ENCODE assay signal across 13 cellular contexts in genomic region chr2:33521791-33522281, GRCh38. TPM values are rescaled to one million over a fixed set of nuclear protein-coding genes. Genes with fewer than 3 reads are reported as not detected.
DNase-seq lines count a peak whose midpoint lies in the region; ATAC-seq and TF ChIP-seq lines count a peak whose summit lies in the region.
"Had no signal": no experiment of that assay in that cellular context is flagged by ENCODE, and none has a peak within 500 bp of the region (broad histone marks: within the 10 kb centered on the region; RNA-seq: fewer than 3 reads in every experiment).

No MANE protein-coding gene starts in this region.

- H3K4me2 ChIP-seq in SK-N-SH = no peak overlapping the region; the same call in 1 of the 2 replicates

- H3K27me3 ChIP-seq in SK-N-SH (ENCODE audit: insufficient read depth) = no peaks in the 10 kb centered on the region

- no peaks in the 10 kb centered on the region; a peak in 1 of 4 replicates for H3K4me1 ChIP-seq in SK-N-SH (ENCODE audit: control insufficient read depth in 1 of 2, insufficient read depth in 2 of 2, low read depth in 1 of 2, low read length in 1 of 2)

- no peak for TF ChIP-seq EP300 in SK-N-SH (IDR thresholded peaks at IDR 0.05; ENCODE audit: borderline replicate concordance in 1 of 2, low read depth in 1 of 2, low read length in 1 of 2)

- TF ChIP-seq CTCF in SK-N-SH (IDR thresholded peaks at IDR 0.05) = no peak

- H3K36me3 ChIP-seq in SK-N-SH (replicated peaks in 1 of 2; ENCODE audit: control insufficient read depth in 1 of 2, insufficient read depth in 2 of 2, low read length in 1 of 2) = peaks cover 0 to 2% of the 10 kb centered on the region in 2 experiments

- 73% methylated on average over 1 of the region's 1 CpG for WGBS in SK-N-SH (ENCODE audit: low lambda C conversion rate)

- H2AFZ ChIP-seq in SK-N-SH (ENCODE audit: low read depth) = no peak overlapping the region

- DNase-seq in EH (ENCODE audit: low read depth) = peak; percentile 39
- DNase-seq in SK-N-SH = no peak
- DNase-seq in foreskin melanocyte = peak; percentile 63
- DNase-seq in pons (ENCODE audit: low spot score) = peak; percentile 74
- DNase-seq in activated naive CD4-positive, alpha-beta T cell treated with Interleukin-2 at 50 U/mL for 16 hours = no peak
- DNase-seq in activated CD4-positive, alpha-beta T cell treated with anti-CD3 and anti-CD28 coated beads for 4 hours = no peak
- DNase-seq in NCI-H2196 treated with DMSO at 0.1 percent for 48 hours (lab: John Stamatoyannopoulos, UW; ENCODE audit: unreplicated experiment) = no peak
- DNase-seq: activated CD8-positive, alpha-beta T cell treated with anti-CD3 and anti-CD28 coated beads for 36 hours; activated naive CD4-positive, alpha-beta T cell; cortex of kidney; OCI-M1; small intestine had no signal

- no peaks in the 10 kb centered on the region for H3K79me2 ChIP-seq in SK-N-SH (ENCODE audit: insufficient read depth)

- peak overlapping the region; percentile 39 to 48; a peak in 2 of 4 replicates for H3K27ac ChIP-seq in SK-N-SH (ENCODE audit: low read depth in 2 of 2, low read length in 1 of 2)

- H3F3A ChIP-seq in SK-N-SH (replicated peaks; ENCODE audit: insufficient read depth) = peaks cover 3% of the 10 kb centered on the region

- CTCF ChIA-PET in SK-N-SH (lab: Yijun Ruan, JAX) = interaction anchor here (0.9 to 1.4 kb wide), 4 partner anchors 21 to 59 kb away, joined by 3 to 5 read pairs (median 3); partner anchors contain the start of gene RASGRP3

- H3K9ac ChIP-seq in SK-N-SH = no peak overlapping the region

- ATAC-seq in GM18520 (IDR thresholded peaks at IDR 0.05; ENCODE audit: unreplicated experiment) = no peak
- ATAC-seq: activated CD8-positive, alpha-beta T cell treated with anti-CD3 and anti-CD28 coated beads for 36 hours had no signal

- no peaks in the 10 kb centered on the region for H3K9me2 ChIP-seq in SK-N-SH

- POLR2A ChIA-PET in SK-N-SH (lab: Yijun Ruan, JAX) = no interaction called here

- H3K4me3 ChIP-seq in SK-N-SH (ENCODE audit: low read depth in 2 of 2, low read length in 1 of 2) = no peak overlapping the region

- TF ChIP-seq RAD21 in SK-N-SH (IDR thresholded peaks at IDR 0.05; ENCODE audit: low read length) = no peak

- H3K9me3 ChIP-seq in SK-N-SH = no peaks in the 10 kb centered on the region

- no peaks in the 10 kb centered on the region for H4K20me1 ChIP-seq in SK-N-SH (ENCODE audit: insufficient read depth)

TF ChIP-seq in SK-N-SH, 30 proteins besides CTCF, POLR2A, EP300 and RAD21 (continues in another document):
- no peak for TF ChIP-seq FOXJ3 (CRISPR knock-in tag; IDR thresholded peaks at IDR 0.05)
- no peak for TF ChIP-seq MEF2A (IDR thresholded peaks at IDR 0.05; ENCODE audit: borderline replicate concordance, low read depth)
- TF ChIP-seq CHD2 (IDR thresholded peaks at IDR 0.05; ENCODE audit: low read length, partially characterized antibody) = no peak
- no peak for TF ChIP-seq IRF3 (IDR thresholded peaks at IDR 0.05; ENCODE audit: low read depth, low read length)
- TF ChIP-seq PBX3 (IDR thresholded peaks at IDR 0.05) = peak; percentile 52; the same call in 1 of the 2 replicates
- TF ChIP-seq RFX5 (IDR thresholded peaks at IDR 0.05; ENCODE audit: low read length) = no peak
- TF ChIP-seq POLR2AphosphoS5 (IDR thresholded peaks at IDR 0.05; ENCODE audit: low read depth, low read length) = no peak
- peak; percentile 70 for TF ChIP-seq NFIC (IDR thresholded peaks at IDR 0.05; ENCODE audit: borderline replicate concordance)
- TF ChIP-seq, protein P1, sequence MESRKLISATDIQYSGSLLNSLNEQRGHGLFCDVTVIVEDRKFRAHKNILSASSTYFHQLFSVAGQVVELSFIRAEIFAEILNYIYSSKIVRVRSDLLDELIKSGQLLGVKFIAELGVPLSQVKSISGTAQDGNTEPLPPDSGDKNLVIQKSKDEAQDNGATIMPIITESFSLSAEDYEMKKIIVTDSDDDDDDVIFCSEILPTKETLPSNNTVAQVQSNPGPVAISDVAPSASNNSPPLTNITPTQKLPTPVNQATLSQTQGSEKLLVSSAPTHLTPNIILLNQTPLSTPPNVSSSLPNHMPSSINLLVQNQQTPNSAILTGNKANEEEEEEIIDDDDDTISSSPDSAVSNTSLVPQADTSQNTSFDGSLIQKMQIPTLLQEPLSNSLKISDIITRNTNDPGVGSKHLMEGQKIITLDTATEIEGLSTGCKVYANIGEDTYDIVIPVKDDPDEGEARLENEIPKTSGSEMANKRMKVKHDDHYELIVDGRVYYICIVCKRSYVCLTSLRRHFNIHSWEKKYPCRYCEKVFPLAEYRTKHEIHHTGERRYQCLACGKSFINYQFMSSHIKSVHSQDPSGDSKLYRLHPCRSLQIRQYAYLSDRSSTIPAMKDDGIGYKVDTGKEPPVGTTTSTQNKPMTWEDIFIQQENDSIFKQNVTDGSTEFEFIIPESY (IDR thresholded peaks at IDR 0.05; ENCODE audit: borderline replicate concordance, low read depth) = no peak
- TF ChIP-seq TEAD4 (IDR thresholded peaks at IDR 0.05; ENCODE audit: borderline replicate concordance, insufficient read depth) = no peak
- no peak for TF ChIP-seq MAX (IDR thresholded peaks at IDR 0.05; ENCODE audit: low read depth)
- peak; percentile 24; the same call in 1 of the 2 replicates for TF ChIP-seq JUND (IDR thresholded peaks at IDR 0.05)
- TF ChIP-seq RCOR1 (IDR thresholded peaks at IDR 0.05; ENCODE audit: low read length) = no peak
- no peak for TF ChIP-seq NRF1 (IDR thresholded peaks at IDR 0.05; ENCODE audit: low read depth, low read length)
- no peak for TF ChIP-seq SIN3A (IDR thresholded peaks at IDR 0.05; ENCODE audit: borderline replicate concordance, low read depth, low read length)
- TF ChIP-seq GABPA (IDR thresholded peaks at IDR 0.05; ENCODE audit: low read depth) = no peak
- TF ChIP-seq TCF12 (IDR thresholded peaks at IDR 0.05) = peak; percentile 69
- TF ChIP-seq SMC3 (IDR thresholded peaks at IDR 0.05; ENCODE audit: low read depth, low read length) = no peak
- TF ChIP-seq YY1 (IDR thresholded peaks at IDR 0.05; ENCODE audit: low read depth) = no peak
- TF ChIP-seq, protein P2, sequence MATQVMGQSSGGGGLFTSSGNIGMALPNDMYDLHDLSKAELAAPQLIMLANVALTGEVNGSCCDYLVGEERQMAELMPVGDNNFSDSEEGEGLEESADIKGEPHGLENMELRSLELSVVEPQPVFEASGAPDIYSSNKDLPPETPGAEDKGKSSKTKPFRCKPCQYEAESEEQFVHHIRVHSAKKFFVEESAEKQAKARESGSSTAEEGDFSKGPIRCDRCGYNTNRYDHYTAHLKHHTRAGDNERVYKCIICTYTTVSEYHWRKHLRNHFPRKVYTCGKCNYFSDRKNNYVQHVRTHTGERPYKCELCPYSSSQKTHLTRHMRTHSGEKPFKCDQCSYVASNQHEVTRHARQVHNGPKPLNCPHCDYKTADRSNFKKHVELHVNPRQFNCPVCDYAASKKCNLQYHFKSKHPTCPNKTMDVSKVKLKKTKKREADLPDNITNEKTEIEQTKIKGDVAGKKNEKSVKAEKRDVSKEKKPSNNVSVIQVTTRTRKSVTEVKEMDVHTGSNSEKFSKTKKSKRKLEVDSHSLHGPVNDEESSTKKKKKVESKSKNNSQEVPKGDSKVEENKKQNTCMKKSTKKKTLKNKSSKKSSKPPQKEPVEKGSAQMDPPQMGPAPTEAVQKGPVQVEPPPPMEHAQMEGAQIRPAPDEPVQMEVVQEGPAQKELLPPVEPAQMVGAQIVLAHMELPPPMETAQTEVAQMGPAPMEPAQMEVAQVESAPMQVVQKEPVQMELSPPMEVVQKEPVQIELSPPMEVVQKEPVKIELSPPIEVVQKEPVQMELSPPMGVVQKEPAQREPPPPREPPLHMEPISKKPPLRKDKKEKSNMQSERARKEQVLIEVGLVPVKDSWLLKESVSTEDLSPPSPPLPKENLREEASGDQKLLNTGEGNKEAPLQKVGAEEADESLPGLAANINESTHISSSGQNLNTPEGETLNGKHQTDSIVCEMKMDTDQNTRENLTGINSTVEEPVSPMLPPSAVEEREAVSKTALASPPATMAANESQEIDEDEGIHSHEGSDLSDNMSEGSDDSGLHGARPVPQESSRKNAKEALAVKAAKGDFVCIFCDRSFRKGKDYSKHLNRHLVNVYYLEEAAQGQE (IDR thresholded peaks at IDR 0.05; ENCODE audit: low read depth, low read length) = no peak
- TF ChIP-seq TAF1 (IDR thresholded peaks at IDR 0.05; ENCODE audit: borderline replicate concordance, low read depth, low read length) = no peak
- TF ChIP-seq FOSL2 (IDR thresholded peaks at IDR 0.05; ENCODE audit: borderline replicate concordance, low read depth) = no peak

RNA-seq across cellular contexts. Expression of gene RASGRP3, which starts 45.4 kb away (rescaled TPM):
- polyA plus RNA-seq in SK-N-SH (2012; rRNA removed) = 72.5 and 152 TPM in 2 replicates
- polyA plus RNA-seq in SK-N-SH (2012; cell fraction: cytosol; rRNA removed) = 26.2 and 31.8 TPM in 2 replicates
- polyA plus RNA-seq in SK-N-SH (2012; cell fraction: nucleus; rRNA removed) = 604 and 757 TPM in 2 replicates

Comparison
In these comparisons a context has a peak if more than half of its experiments do, and no peak if none do; other contexts are left out.
1. DNase-seq: peak in EH (single experiment), foreskin melanocyte (single experiment) and pons (single experiment); none in SK-N-SH (single experiment), activated naive CD4-positive, alpha-beta T cell treated with Interleukin-2 at 50 U/mL for 16 hours (single experiment), activated CD4-positive, alpha-beta T cell treated with anti-CD3 and anti-CD28 coated beads for 4 hours (0 of 2) and NCI-H2196 treated with DMSO at 0.1 percent for 48 hours (single experiment).